8 cellular contexts compared by ENCODE assay signal in genomic region chr3:125054436-125055164, GRCh38. TPM values are rescaled to one million over a fixed set of nuclear protein-coding genes. Genes with fewer than 3 reads are reported as not detected.
DNase-seq lines count a peak whose midpoint lies in the region; ATAC-seq and TF ChIP-seq lines count a peak whose summit lies in the region.

No MANE protein-coding gene starts in this region.

- H3K36me3 ChIP-seq in ES-I3 (ENCODE audit: insufficient read depth, low read length) (no peaks in the 10 kb centered on the region), right lobe of liver (no peaks in the 10 kb centered on the region), suprapubic skin (no peaks in the 10 kb centered on the region)

- H3K27me3 ChIP-seq in right lobe of liver = no peaks in the 10 kb centered on the region
- no peaks in the 10 kb centered on the region for H3K27me3 ChIP-seq in suprapubic skin

- H3K36me3 Mint-ChIP-seq in chondrocyte (ENCODE audit: low read depth) = peaks cover 4% of the 10 kb centered on the region

- H3K4me3 Mint-ChIP-seq in chondrocyte (ENCODE audit: unreplicated experiment) = peak overlapping the region; percentile 91

- H3K4me1 ChIP-seq in ES-I3 (ENCODE audit: insufficient read depth, low read length) = peaks cover 45% of the 10 kb centered on the region
- H3K4me1 ChIP-seq in right lobe of liver = peaks cover 0 to 16% (median 3%) of the 10 kb centered on the region in 4 donors
- peaks cover 67% of the 10 kb centered on the region for H3K4me1 ChIP-seq in suprapubic skin

- intact Hi-C loops in right lobe of liver (cut with DNase I) = no loop called here

- peaks cover 63% of the 10 kb centered on the region for H3K4me1 Mint-ChIP-seq in chondrocyte (ENCODE audit: low read depth)

- peak; percentile 70 for TF ChIP-seq CTCF in chondrocyte (IDR thresholded peaks at IDR 0.05)
- TF ChIP-seq CTCF in right lobe of liver (IDR thresholded peaks at IDR 0.05) = peak in 2 of 4 donors; percentile 4 to 16
- no peak for TF ChIP-seq CTCF in suprapubic skin (IDR thresholded peaks at IDR 0.05)

- peak; percentile 75 for DNase-seq in OCI-M1 (lab: John Stamatoyannopoulos, UW)
- DNase-seq in chondrocyte (ENCODE audit: low spot score) = no peak
- DNase-seq in right lobe of liver = peak in 1 of 3 donors; percentile 70
- no peak for DNase-seq in suprapubic skin (ENCODE audit: low spot score in 2 of 2)
- DNase-seq in middle frontal gyrus (ENCODE audit: extremely low spot score, low spot score) = no peak
- no peak for DNase-seq in foreskin melanocyte

- ATAC-seq in GM21825 (IDR thresholded peaks at IDR 0.05; ENCODE audit: unreplicated experiment) = peak; percentile 27
- ATAC-seq in right lobe of liver = peak; percentile 70 to 77 (median 72)

- H3K9ac ChIP-seq in ES-I3 (ENCODE audit: low read depth, low read length) = peak overlapping the region; percentile 84

- H3K27me3 Mint-ChIP-seq in chondrocyte (ENCODE audit: low read depth) = no peaks in the 10 kb centered on the region

- TF ChIP-seq EP300 in suprapubic skin (IDR thresholded peaks at IDR 0.05) = no peak

- WGBS in right lobe of liver (ENCODE audit: insufficient coverage, low coverage, low lambda C conversion rate, missing lambda C conversion rate) = 0% methylated on average over 13 of the region's 13 CpGs
- WGBS in suprapubic skin = 5% methylated on average over 13 of the region's 13 CpGs

- H3K9me3 ChIP-seq in ES-I3 (ENCODE audit: control insufficient read depth, insufficient read depth, low read length) (no peaks in the 10 kb centered on the region; the same call in 1 of the 2 replicates), right lobe of liver (no peaks in the 10 kb centered on the region), suprapubic skin (no peaks in the 10 kb centered on the region)

- H3K27ac ChIP-seq in right lobe of liver (peak overlapping the region; percentile 60 to 88 (median 75)), suprapubic skin (peak overlapping the region; percentile 91)

- TF ChIP-seq POLR2A in right lobe of liver (IDR thresholded peaks at IDR 0.05) (peak; percentile 61), suprapubic skin (IDR thresholded peaks at IDR 0.05) (no peak)

- H3K9me3 Mint-ChIP-seq in chondrocyte (ENCODE audit: low read depth) = no peaks in the 10 kb centered on the region

- peak overlapping the region; percentile 96 for H3K27ac Mint-ChIP-seq in chondrocyte (ENCODE audit: unreplicated experiment)

- H3K4me3 ChIP-seq in right lobe of liver (peak overlapping the region; percentile 39 to 72 (median 59)), suprapubic skin (peak overlapping the region; percentile 75)

RNA-seq across cellular contexts. Expression of gene HEG1, which starts 1.2 kb away (rescaled TPM):
- total RNA-seq in chondrocyte = 69.6 to 107 TPM (median 70.4 TPM) in 3 replicates
- total RNA-seq in right lobe of liver = 10 to 100 TPM in 3 of 6 experiments, 1 to 10 TPM in 3; 3.5 to 14.9 (median 10.8) TPM
- 10 to 100 TPM; 13.9 to 30.8 (median 26.5) TPM for total RNA-seq in suprapubic skin
